Comparison of ENCODE assay signal across 8 cellular contexts in the genomic region with DNA sequence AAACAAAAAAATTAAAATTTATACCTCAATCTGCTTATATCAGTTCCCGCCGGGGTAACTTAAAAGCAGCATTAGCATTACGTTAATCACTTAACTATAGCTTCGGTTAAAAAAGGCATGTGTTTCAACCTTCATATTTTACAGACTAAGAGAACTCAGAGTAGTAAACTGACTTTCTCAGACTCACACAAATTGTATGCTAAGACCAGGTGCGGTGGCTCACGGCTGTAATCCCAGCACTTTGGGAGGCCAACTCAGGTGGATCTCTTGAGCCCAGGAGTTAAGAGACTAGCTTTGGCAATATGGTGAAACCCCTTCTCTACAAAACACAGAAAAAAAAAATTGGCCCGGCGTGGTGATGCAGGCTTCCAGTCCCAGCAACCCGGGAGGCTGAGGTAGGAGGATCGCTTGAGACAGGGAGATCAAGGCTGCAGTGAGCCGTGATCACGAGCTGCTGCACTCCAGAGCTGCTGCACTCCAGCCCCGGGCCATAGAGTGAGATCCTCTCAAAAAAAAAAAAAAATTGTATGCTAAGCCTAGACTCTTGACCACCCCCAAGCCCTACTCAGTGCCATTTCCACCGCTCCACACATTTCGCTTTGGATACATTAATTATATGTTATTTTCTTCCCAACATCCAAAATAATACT. TPM values are rescaled to one million over a fixed set of nuclear protein-coding genes. Genes with fewer than 3 reads are reported as not detected.
DNase-seq lines count a peak whose midpoint lies in the region; ATAC-seq and TF ChIP-seq lines count a peak whose summit lies in the region.

No MANE protein-coding gene starts in this region.

- H3K27ac ChIP-seq in Panc1 (ENCODE audit: low read length): peak overlapping the region; percentile 92
- no peak overlapping the region for H3K27ac ChIP-seq in ectodermal cell (ENCODE audit: insufficient read depth, low read depth, low read length, poor library complexity, severe bottlenecking)
- peak overlapping the region; percentile 95 to 98 for H3K27ac ChIP-seq in ovary

- H3K27me3 ChIP-seq in Panc1 (ENCODE audit: control insufficient read depth, insufficient read depth, low read length) (no peaks in the 10 kb centered on the region), ectodermal cell (ENCODE audit: control insufficient read depth, insufficient read depth, low read length, poor library complexity, severe bottlenecking) (no peaks in the 10 kb centered on the region), ovary (no peaks in the 10 kb centered on the region)

- no peak for ATAC-seq in Panc1
- ATAC-seq in GM21515 (IDR thresholded peaks at IDR 0.05; ENCODE audit: unreplicated experiment): no peak
- no peak for ATAC-seq in GM21717 (IDR thresholded peaks at IDR 0.05; ENCODE audit: unreplicated experiment)
- no peak for ATAC-seq in HG03439 (IDR thresholded peaks at IDR 0.05; ENCODE audit: unreplicated experiment)

- TF ChIP-seq CTCF in Panc1 (IDR thresholded peaks at IDR 0.05): no peak
- no peak for TF ChIP-seq CTCF in ovary (IDR thresholded peaks at IDR 0.05)

- WGBS in ectodermal cell, 2 experiments: 23 to 28% methylated on average over 13 to 15 of the region's 15 CpGs
- 6 to 12% (median 8%) methylated on average over 15 of the region's 15 CpGs for WGBS in ovary, 3 donors

- in situ Hi-C loops in Panc1 (cut with HindIII; ENCODE audit: low pct_unique_long_range_greater_than_20kb, low sequenced_read_pairs): no loop called here

- peaks cover 5% of the 10 kb centered on the region; the same call in 1 of the 2 replicates for H3K36me3 ChIP-seq in Panc1 (ENCODE audit: control insufficient read depth, insufficient read depth, low read length)
- no peaks in the 10 kb centered on the region for H3K36me3 ChIP-seq in ectodermal cell (ENCODE audit: control insufficient read depth, insufficient read depth, low read length)
- no peaks in the 10 kb centered on the region for H3K36me3 ChIP-seq in ovary

- H3K9me3 ChIP-seq in Panc1 (ENCODE audit: control insufficient read depth, insufficient read depth, low read depth, low read length) (no peaks in the 10 kb centered on the region), ectodermal cell (ENCODE audit: control insufficient read depth, low read length) (no peaks in the 10 kb centered on the region), ovary (no peaks in the 10 kb centered on the region)

- BruUV-seq in Panc1 (replicated peaks; lab: Mats Ljungman, UMichigan): no TSS peak

- intact Hi-C loops in Panc1 (cut with micrococcal nuclease; ENCODE audit: unreplicated experiment): loop anchor here (1.0 to 5.0 kb wide), 2 partner anchors 67 to 121 kb away; a partner anchor contains a TSS
- intact Hi-C loops in ovary (cut with DNase I): loop anchor here in 3 of 4 donors (10.0 kb wide), 3 partner anchors 124 to 226 kb away; a partner anchor contains a TSS

- TF ChIP-seq POLR2A in ovary (IDR thresholded peaks at IDR 0.05): no peak

- POLR2A ChIA-PET in Panc1 (lab: Charles Lee): interaction anchor here (0.7 kb wide), 3 partner anchors 122 to 178 kb away, joined by 3 to 7 read pairs (median 6); no protein-coding TSS in a partner anchor

- DNase-seq in Panc1 (ENCODE audit: low read depth, low spot score) (no peak), ovary (no peak), Ammon's horn (ENCODE audit: low spot score) (no peak)

- H3K4me1 ChIP-seq in Panc1 (ENCODE audit: control insufficient read depth, insufficient read depth, low read length): peaks cover 39% of the 10 kb centered on the region
- H3K4me1 ChIP-seq in ectodermal cell (ENCODE audit: control insufficient read depth, insufficient read depth, low read length): peaks cover 13% of the 10 kb centered on the region
- peaks cover 8% of the 10 kb centered on the region for H3K4me1 ChIP-seq in ovary (ENCODE audit: insufficient read depth)

- peak overlapping the region; percentile 74; the same call in 1 of the 2 replicates for H3K4me3 ChIP-seq in GM08714 (ENCODE audit: low read length)
- H3K4me3 ChIP-seq in Panc1 (ENCODE audit: low read depth in 2 of 2, low read length in 2 of 2): peak overlapping the region; percentile 63 to 85
- peak overlapping the region; percentile 88 for H3K4me3 ChIP-seq in ectodermal cell (ENCODE audit: insufficient read depth, low read depth, low read length)
- peak overlapping the region; percentile 79 for H3K4me3 ChIP-seq in ovary

- CTCF ChIA-PET in Panc1 (lab: Charles Lee): interaction anchor here (0.7 to 1.9 kb wide), 3 partner anchors 18 to 36 kb away, joined by 3 to 9 read pairs (median 5); no protein-coding TSS in a partner anchor

- TF ChIP-seq EP300 in ovary (IDR thresholded peaks at IDR 0.05): no peak

RNA-seq across cellular contexts. Expression of a gene that starts 2.4 kb away (rescaled TPM):
- total RNA-seq in Panc1 (2021; ENCODE audit: unreplicated experiment) (69.8 TPM), ovary (10 to 100 TPM; 46.9 to 59.2 (median 48.9) TPM)
- 25.6 TPM for polyA plus RNA-seq in Panc1 (2012; ENCODE audit: insufficient read length)
- polyA plus RNA-seq in ectodermal cell (2013, experiment 1 of 4): 68.4 TPM
- 58.9 TPM for polyA plus RNA-seq in ectodermal cell (2013, experiment 2 of 4)
- 57.1 TPM for polyA plus RNA-seq in ectodermal cell (2013, experiment 3 of 4)
- 62.8 TPM for polyA plus RNA-seq in ectodermal cell (2013, experiment 4 of 4)
- polyA plus RNA-seq in ovary: 10 to 100 TPM; 19.1 to 40.3 TPM
